ENCODE assay signal across 1 cellular context in the genomic region with DNA sequence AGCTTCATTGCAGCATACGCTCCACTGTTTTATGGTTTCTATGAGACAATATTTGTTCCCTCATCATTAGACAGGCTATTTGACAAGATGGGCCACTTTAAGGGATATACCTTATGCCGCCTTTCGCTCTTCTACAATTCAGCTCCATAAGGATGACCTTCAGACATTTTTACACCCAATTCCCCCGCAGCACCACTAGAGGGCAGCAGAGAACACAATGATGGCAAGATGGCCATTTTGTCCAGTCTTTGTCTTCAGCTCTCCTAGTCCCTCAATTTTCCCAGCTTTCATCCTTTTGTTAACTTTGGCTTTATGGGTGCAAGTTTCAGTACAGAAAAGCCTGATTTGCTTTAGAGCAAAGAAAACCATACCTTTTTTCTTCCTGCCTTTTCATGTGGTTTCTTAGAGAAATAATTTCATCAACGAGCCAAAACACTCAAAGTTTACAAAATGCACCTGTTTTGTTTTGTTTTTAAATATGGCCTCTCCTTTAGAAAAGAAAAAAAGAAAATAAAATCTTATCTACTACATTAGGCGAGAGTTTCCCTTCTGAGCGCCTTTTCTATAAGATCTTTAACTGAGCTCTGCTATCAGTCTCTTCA.
A peak's percentile ranks its signal among the peaks of the same experiment; 100 is the strongest.
TF ChIP-seq lines count a peak whose summit lies in the region.

No MANE protein-coding gene starts in this region.

TF ChIP-seq in HepG2, 621 proteins besides CTCF, POLR2A, EP300 and RAD21 (continued from another document and continues in another):
- TF ChIP-seq, protein P1, sequence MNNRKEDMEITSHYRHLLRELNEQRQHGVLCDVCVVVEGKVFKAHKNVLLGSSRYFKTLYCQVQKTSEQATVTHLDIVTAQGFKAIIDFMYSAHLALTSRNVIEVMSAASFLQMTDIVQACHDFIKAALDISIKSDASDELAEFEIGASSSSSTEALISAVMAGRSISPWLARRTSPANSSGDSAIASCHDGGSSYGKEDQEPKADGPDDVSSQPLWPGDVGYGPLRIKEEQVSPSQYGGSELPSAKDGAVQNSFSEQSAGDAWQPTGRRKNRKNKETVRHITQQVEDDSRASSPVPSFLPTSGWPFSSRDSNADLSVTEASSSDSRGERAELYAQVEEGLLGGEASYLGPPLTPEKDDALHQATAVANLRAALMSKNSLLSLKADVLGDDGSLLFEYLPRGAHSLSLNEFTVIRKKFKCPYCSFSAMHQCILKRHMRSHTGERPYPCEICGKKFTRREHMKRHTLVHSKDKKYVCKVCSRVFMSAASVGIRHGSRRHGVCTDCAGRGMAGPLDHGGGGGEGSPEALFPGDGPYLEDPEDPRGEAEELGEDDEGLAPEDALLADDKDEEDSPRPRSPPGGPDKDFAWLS (CRISPR knock-in tag; IDR thresholded peaks at IDR 0.05; ENCODE audit: borderline replicate concordance): no peak
- no peak for TF ChIP-seq PRPF4 (IDR thresholded peaks at IDR 0.05; ENCODE audit: low read depth, low read length, poor library complexity, severe bottlenecking)
- no peak for TF ChIP-seq MED8 (CRISPR knock-in tag; IDR thresholded peaks at IDR 0.05; ENCODE audit: insufficient replicate concordance)
- TF ChIP-seq NCOA2 (CRISPR knock-in tag; IDR thresholded peaks at IDR 0.05): no peak
- no peak; the same call in 1 of the 2 replicates for TF ChIP-seq ZFP1 (CRISPR knock-in tag; IDR thresholded peaks at IDR 0.05)
- TF ChIP-seq MYC (CRISPR knock-in tag; IDR thresholded peaks at IDR 0.05; ENCODE audit: borderline replicate concordance): no peak
- TF ChIP-seq SRF (IDR thresholded peaks at IDR 0.05; ENCODE audit: low read depth, low read length): no peak
- no peak for TF ChIP-seq YEATS4 (CRISPR knock-in tag; IDR thresholded peaks at IDR 0.05; ENCODE audit: borderline replicate concordance)
- no peak for TF ChIP-seq ZC3H4 (CRISPR knock-in tag; IDR thresholded peaks at IDR 0.05; ENCODE audit: borderline replicate concordance)
- TF ChIP-seq KAT7 (CRISPR knock-in tag; IDR thresholded peaks at IDR 0.05; ENCODE audit: borderline replicate concordance): no peak
- no peak for TF ChIP-seq EZH2 (conservative IDR thresholded peaks at IDR 0.05; ENCODE audit: low read depth, low read length)
- TF ChIP-seq, protein P2, sequence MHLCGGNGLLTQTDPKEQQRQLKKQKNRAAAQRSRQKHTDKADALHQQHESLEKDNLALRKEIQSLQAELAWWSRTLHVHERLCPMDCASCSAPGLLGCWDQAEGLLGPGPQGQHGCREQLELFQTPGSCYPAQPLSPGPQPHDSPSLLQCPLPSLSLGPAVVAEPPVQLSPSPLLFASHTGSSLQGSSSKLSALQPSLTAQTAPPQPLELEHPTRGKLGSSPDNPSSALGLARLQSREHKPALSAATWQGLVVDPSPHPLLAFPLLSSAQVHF (CRISPR knock-in tag; IDR thresholded peaks at IDR 0.05): no peak
- no peak for TF ChIP-seq ZNF224 (CRISPR knock-in tag; IDR thresholded peaks at IDR 0.05)
- TF ChIP-seq, protein P3, sequence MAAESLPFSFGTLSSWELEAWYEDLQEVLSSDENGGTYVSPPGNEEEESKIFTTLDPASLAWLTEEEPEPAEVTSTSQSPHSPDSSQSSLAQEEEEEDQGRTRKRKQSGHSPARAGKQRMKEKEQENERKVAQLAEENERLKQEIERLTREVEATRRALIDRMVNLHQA (CRISPR knock-in tag; IDR thresholded peaks at IDR 0.05): no peak
- TF ChIP-seq GTF3A (CRISPR knock-in tag; conservative IDR thresholded peaks at IDR 0.05): no peak
- TF ChIP-seq RCOR2 (CRISPR knock-in tag; IDR thresholded peaks at IDR 0.05): peak; percentile 26; the same call in 1 of the 2 replicates
- TF ChIP-seq PHF20 (CRISPR knock-in tag; IDR thresholded peaks at IDR 0.05): no peak
- TF ChIP-seq MEIS1 (CRISPR knock-in tag; IDR thresholded peaks at IDR 0.05; ENCODE audit: borderline replicate concordance): no peak
- TF ChIP-seq, protein P4, sequence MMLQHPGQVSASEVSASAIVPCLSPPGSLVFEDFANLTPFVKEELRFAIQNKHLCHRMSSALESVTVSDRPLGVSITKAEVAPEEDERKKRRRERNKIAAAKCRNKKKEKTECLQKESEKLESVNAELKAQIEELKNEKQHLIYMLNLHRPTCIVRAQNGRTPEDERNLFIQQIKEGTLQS (CRISPR knock-in tag; IDR thresholded peaks at IDR 0.05): no peak
- TF ChIP-seq ELF3 (CRISPR knock-in tag; IDR thresholded peaks at IDR 0.05): peak; percentile 60
- TF ChIP-seq, protein P5, sequence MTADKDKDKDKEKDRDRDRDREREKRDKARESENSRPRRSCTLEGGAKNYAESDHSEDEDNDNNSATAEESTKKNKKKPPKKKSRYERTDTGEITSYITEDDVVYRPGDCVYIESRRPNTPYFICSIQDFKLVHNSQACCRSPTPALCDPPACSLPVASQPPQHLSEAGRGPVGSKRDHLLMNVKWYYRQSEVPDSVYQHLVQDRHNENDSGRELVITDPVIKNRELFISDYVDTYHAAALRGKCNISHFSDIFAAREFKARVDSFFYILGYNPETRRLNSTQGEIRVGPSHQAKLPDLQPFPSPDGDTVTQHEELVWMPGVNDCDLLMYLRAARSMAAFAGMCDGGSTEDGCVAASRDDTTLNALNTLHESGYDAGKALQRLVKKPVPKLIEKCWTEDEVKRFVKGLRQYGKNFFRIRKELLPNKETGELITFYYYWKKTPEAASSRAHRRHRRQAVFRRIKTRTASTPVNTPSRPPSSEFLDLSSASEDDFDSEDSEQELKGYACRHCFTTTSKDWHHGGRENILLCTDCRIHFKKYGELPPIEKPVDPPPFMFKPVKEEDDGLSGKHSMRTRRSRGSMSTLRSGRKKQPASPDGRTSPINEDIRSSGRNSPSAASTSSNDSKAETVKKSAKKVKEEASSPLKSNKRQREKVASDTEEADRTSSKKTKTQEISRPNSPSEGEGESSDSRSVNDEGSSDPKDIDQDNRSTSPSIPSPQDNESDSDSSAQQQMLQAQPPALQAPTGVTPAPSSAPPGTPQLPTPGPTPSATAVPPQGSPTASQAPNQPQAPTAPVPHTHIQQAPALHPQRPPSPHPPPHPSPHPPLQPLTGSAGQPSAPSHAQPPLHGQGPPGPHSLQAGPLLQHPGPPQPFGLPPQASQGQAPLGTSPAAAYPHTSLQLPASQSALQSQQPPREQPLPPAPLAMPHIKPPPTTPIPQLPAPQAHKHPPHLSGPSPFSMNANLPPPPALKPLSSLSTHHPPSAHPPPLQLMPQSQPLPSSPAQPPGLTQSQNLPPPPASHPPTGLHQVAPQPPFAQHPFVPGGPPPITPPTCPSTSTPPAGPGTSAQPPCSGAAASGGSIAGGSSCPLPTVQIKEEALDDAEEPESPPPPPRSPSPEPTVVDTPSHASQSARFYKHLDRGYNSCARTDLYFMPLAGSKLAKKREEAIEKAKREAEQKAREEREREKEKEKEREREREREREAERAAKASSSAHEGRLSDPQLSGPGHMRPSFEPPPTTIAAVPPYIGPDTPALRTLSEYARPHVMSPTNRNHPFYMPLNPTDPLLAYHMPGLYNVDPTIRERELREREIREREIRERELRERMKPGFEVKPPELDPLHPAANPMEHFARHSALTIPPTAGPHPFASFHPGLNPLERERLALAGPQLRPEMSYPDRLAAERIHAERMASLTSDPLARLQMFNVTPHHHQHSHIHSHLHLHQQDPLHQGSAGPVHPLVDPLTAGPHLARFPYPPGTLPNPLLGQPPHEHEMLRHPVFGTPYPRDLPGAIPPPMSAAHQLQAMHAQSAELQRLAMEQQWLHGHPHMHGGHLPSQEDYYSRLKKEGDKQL (CRISPR knock-in tag; IDR thresholded peaks at IDR 0.05; ENCODE audit: low read depth): no peak
- no peak for TF ChIP-seq CENPT (CRISPR knock-in tag; IDR thresholded peaks at IDR 0.05; ENCODE audit: low read depth)
- TF ChIP-seq MXI1 (IDR thresholded peaks at IDR 0.05; ENCODE audit: borderline replicate concordance, low read depth, low read length): no peak
- TF ChIP-seq, protein P6, sequence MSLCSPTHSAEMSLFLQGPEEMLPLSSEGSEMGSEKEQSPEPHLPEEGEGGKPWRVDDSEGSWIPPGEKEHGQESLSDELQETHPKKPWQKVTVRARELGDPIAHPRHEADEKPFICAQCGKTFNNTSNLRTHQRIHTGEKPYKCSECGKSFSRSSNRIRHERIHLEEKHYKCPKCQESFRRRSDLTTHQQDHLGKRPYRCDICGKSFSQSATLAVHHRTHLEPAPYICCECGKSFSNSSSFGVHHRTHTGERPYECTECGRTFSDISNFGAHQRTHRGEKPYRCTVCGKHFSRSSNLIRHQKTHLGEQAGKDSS (CRISPR knock-in tag; IDR thresholded peaks at IDR 0.05; ENCODE audit: borderline replicate concordance, low read depth): no peak
- TF ChIP-seq POLR2G (IDR thresholded peaks at IDR 0.05; ENCODE audit: low read depth, low read length): no peak
- 0 out of 2 replicates have a peak, but pooled peaks have one; percentile 39 for TF ChIP-seq CBX5 (CRISPR knock-in tag; IDR thresholded peaks at IDR 0.05; ENCODE audit: borderline replicate concordance)
- no peak for TF ChIP-seq ZNF792 (CRISPR knock-in tag; IDR thresholded peaks at IDR 0.05)
- TF ChIP-seq NKX3-1 (CRISPR knock-in tag; IDR thresholded peaks at IDR 0.05): no peak
- TF ChIP-seq KLF16 (CRISPR knock-in tag; IDR thresholded peaks at IDR 0.05): 0 out of 4 replicates have a peak, but pooled peaks of 1 of the 2 experiments have one; percentile 44
- 0 out of 2 replicates have a peak, but pooled peaks have one; percentile 59 for TF ChIP-seq TSC22D2 (CRISPR knock-in tag; IDR thresholded peaks at IDR 0.05; ENCODE audit: borderline replicate concordance)
- TF ChIP-seq, protein P7, sequence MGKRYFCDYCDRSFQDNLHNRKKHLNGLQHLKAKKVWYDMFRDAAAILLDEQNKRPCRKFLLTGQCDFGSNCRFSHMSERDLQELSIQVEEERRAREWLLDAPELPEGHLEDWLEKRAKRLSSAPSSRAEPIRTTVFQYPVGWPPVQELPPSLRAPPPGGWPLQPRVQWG (CRISPR knock-in tag; IDR thresholded peaks at IDR 0.05; ENCODE audit: borderline replicate concordance, low read depth): no peak
- TF ChIP-seq, protein P8, sequence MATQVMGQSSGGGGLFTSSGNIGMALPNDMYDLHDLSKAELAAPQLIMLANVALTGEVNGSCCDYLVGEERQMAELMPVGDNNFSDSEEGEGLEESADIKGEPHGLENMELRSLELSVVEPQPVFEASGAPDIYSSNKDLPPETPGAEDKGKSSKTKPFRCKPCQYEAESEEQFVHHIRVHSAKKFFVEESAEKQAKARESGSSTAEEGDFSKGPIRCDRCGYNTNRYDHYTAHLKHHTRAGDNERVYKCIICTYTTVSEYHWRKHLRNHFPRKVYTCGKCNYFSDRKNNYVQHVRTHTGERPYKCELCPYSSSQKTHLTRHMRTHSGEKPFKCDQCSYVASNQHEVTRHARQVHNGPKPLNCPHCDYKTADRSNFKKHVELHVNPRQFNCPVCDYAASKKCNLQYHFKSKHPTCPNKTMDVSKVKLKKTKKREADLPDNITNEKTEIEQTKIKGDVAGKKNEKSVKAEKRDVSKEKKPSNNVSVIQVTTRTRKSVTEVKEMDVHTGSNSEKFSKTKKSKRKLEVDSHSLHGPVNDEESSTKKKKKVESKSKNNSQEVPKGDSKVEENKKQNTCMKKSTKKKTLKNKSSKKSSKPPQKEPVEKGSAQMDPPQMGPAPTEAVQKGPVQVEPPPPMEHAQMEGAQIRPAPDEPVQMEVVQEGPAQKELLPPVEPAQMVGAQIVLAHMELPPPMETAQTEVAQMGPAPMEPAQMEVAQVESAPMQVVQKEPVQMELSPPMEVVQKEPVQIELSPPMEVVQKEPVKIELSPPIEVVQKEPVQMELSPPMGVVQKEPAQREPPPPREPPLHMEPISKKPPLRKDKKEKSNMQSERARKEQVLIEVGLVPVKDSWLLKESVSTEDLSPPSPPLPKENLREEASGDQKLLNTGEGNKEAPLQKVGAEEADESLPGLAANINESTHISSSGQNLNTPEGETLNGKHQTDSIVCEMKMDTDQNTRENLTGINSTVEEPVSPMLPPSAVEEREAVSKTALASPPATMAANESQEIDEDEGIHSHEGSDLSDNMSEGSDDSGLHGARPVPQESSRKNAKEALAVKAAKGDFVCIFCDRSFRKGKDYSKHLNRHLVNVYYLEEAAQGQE (IDR thresholded peaks at IDR 0.05; ENCODE audit: borderline replicate concordance in 1 of 2, low read depth in 1 of 2, low read length in 2 of 2): no peak
- no peak for TF ChIP-seq ZBTB8A (CRISPR knock-in tag; IDR thresholded peaks at IDR 0.05; ENCODE audit: borderline replicate concordance, low read depth)
- no peak for TF ChIP-seq SMYD3 (CRISPR knock-in tag; IDR thresholded peaks at IDR 0.05)
- TF ChIP-seq FOSL2 (CRISPR knock-in tag; IDR thresholded peaks at IDR 0.05): peak; percentile 52
- TF ChIP-seq YY1 (IDR thresholded peaks at IDR 0.05; ENCODE audit: insufficient read depth, insufficient replicate concordance, low read depth, low read length): peak; percentile 71
- no peak for TF ChIP-seq ZSCAN22 (CRISPR knock-in tag; IDR thresholded peaks at IDR 0.05)
- TF ChIP-seq, protein P9, sequence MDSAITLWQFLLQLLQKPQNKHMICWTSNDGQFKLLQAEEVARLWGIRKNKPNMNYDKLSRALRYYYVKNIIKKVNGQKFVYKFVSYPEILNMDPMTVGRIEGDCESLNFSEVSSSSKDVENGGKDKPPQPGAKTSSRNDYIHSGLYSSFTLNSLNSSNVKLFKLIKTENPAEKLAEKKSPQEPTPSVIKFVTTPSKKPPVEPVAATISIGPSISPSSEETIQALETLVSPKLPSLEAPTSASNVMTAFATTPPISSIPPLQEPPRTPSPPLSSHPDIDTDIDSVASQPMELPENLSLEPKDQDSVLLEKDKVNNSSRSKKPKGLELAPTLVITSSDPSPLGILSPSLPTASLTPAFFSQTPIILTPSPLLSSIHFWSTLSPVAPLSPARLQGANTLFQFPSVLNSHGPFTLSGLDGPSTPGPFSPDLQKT (CRISPR knock-in tag; IDR thresholded peaks at IDR 0.05; ENCODE audit: borderline replicate concordance): no peak
- TF ChIP-seq TEAD3 (CRISPR knock-in tag; optimal IDR thresholded peaks at IDR 0.05; ENCODE audit: borderline replicate concordance): peak; percentile 40
- TF ChIP-seq ZNF558 (CRISPR knock-in tag; IDR thresholded peaks at IDR 0.05; ENCODE audit: borderline replicate concordance): no peak
- TF ChIP-seq ZNF496 (CRISPR knock-in tag; IDR thresholded peaks at IDR 0.05; ENCODE audit: insufficient replicate concordance): no peak
- no peak for TF ChIP-seq ZNF781 (CRISPR knock-in tag; IDR thresholded peaks at IDR 0.05; ENCODE audit: borderline replicate concordance, not compliant biosample characterization)
- TF ChIP-seq TP53 (CRISPR knock-in tag; conservative IDR thresholded peaks at IDR 0.05): no peak
- peak; percentile 26; the same call in 1 of the 2 replicates for TF ChIP-seq BCL6 (CRISPR knock-in tag; IDR thresholded peaks at IDR 0.05)
- TF ChIP-seq HOXA9 (CRISPR knock-in tag; IDR thresholded peaks at IDR 0.05; ENCODE audit: borderline replicate concordance): no peak
- no peak for TF ChIP-seq ZSCAN20 (CRISPR knock-in tag; IDR thresholded peaks at IDR 0.05; ENCODE audit: borderline replicate concordance)
- no peak for TF ChIP-seq ZFYVE20 (CRISPR knock-in tag; IDR thresholded peaks at IDR 0.05; ENCODE audit: borderline replicate concordance, low read depth)
- TF ChIP-seq, protein P10, sequence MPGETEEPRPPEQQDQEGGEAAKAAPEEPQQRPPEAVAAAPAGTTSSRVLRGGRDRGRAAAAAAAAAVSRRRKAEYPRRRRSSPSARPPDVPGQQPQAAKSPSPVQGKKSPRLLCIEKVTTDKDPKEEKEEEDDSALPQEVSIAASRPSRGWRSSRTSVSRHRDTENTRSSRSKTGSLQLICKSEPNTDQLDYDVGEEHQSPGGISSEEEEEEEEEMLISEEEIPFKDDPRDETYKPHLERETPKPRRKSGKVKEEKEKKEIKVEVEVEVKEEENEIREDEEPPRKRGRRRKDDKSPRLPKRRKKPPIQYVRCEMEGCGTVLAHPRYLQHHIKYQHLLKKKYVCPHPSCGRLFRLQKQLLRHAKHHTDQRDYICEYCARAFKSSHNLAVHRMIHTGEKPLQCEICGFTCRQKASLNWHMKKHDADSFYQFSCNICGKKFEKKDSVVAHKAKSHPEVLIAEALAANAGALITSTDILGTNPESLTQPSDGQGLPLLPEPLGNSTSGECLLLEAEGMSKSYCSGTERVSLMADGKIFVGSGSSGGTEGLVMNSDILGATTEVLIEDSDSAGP (CRISPR knock-in tag; IDR thresholded peaks at IDR 0.05; ENCODE audit: borderline replicate concordance): no peak; the same call in 1 of the 2 replicates
- no peak for TF ChIP-seq SIN3A (IDR thresholded peaks at IDR 0.05; ENCODE audit: borderline replicate concordance, low read depth, low read length)
